ENCODE assay signal across 14 cellular contexts in genomic region chr12:56514014-56514318, GRCh38. TPM values are rescaled to one million over a fixed set of nuclear protein-coding genes. Genes with fewer than 3 reads are reported as not detected.
"Had no signal": no experiment of that assay in that cellular context is flagged by ENCODE, and none has a peak within 500 bp of the region (broad histone marks: within the 10 kb centered on the region; RNA-seq: fewer than 3 reads in every experiment).

No MANE protein-coding gene starts in this region.

RNA-seq across cellular contexts. Expression of gene GLS2, which starts 26.0 kb away (rescaled TPM):
- total RNA-seq: ascending aorta had no signal

RNA-seq across cellular contexts. Expression of gene MIP, which starts 59.5 kb away (rescaled TPM):
- total RNA-seq: activated B cell treated with CpG ODN at 0.5 μM for 24 hours; activated CD4-positive, alpha-beta T cell treated with anti-CD3 and anti-CD28 coated beads for 36 hours; activated CD8-positive, alpha-beta memory T cell treated with anti-CD3 and anti-CD28 coated beads for 36 hours; activated T-helper 2 cell treated with anti-CD3 and anti-CD28 coated beads, Interferon-gamma antibody, Interleukin-2, Interleukin-4, amounts not matched to agents 10 μg/mL and 5 μg/mL and 100 μg/mL, durations not matched to agents 14 hours and 24 hours and 36 hours; ascending aorta; breast epithelium; fibroblast of villous mesenchyme; left ventricle myocardium inferior; sigmoid colon; smooth muscle cell; stomach; suprapubic skin; T-helper 1 cell treated with Interleukin-12 subunit alpha and Interleukin-12 subunit beta and Interleukin-4 antibody, amounts not matched to agents 30 ng/mL and 1 ng/mL, for 36 hours had no signal
- polyA plus RNA-seq: keratinocyte, smooth muscle cell, stomach had no signal
